In genomic region chr6:167559675-167560479, GRCh38 we compare ENCODE assay signal across 1 cellular context.
A peak's percentile ranks its signal among the peaks of the same experiment; 100 is the strongest.
TF ChIP-seq lines count a peak whose summit lies in the region.

No MANE protein-coding gene starts in this region.

TF ChIP-seq in HepG2, 621 proteins besides CTCF, POLR2A, EP300 and RAD21 (continued from another document and continues in another):
- TF ChIP-seq ZBTB49 (CRISPR knock-in tag; IDR thresholded peaks at IDR 0.05; ENCODE audit: borderline replicate concordance) = no peak
- TF ChIP-seq NCOA2 (CRISPR knock-in tag; IDR thresholded peaks at IDR 0.05) = peak; percentile 80
- no peak; the same call in 1 of the 2 replicates for TF ChIP-seq KDM5A (IDR thresholded peaks at IDR 0.05; ENCODE audit: borderline replicate concordance, low read length)
- TF ChIP-seq SP4 (CRISPR knock-in tag; IDR thresholded peaks at IDR 0.05) = peak; percentile 29; the same call in 1 of the 2 replicates
- peak; percentile 70 for TF ChIP-seq ZNF501 (CRISPR knock-in tag; IDR thresholded peaks at IDR 0.05)
- no peak for TF ChIP-seq ZNF615 (CRISPR knock-in tag; IDR thresholded peaks at IDR 0.05; ENCODE audit: borderline replicate concordance)
- TF ChIP-seq ZNF24 (IDR thresholded peaks at IDR 0.05) = no peak
- TF ChIP-seq ZNF713 (CRISPR knock-in tag; IDR thresholded peaks at IDR 0.05) = peak; percentile 69
- peak; percentile 59 for TF ChIP-seq GABPB1 (CRISPR knock-in tag; IDR thresholded peaks at IDR 0.05)
- TF ChIP-seq TRIM22 (IDR thresholded peaks at IDR 0.05) = no peak
- TF ChIP-seq SMC3 (IDR thresholded peaks at IDR 0.05; ENCODE audit: low read length) = peak; percentile 51
- TF ChIP-seq ZNF230 (CRISPR knock-in tag; IDR thresholded peaks at IDR 0.05) = peak; percentile 86
- peak; percentile 49 for TF ChIP-seq ZNF503 (CRISPR knock-in tag; IDR thresholded peaks at IDR 0.05)
- TF ChIP-seq ZNF570 (CRISPR knock-in tag; IDR thresholded peaks at IDR 0.05; ENCODE audit: borderline replicate concordance) = no peak; the same call in 1 of the 2 replicates
- TF ChIP-seq ADNP (CRISPR knock-in tag; IDR thresholded peaks at IDR 0.05) = no peak
- TF ChIP-seq PLRG1 (conservative IDR thresholded peaks at IDR 0.05) = no peak
- no peak; the same call in 1 of the 2 replicates for TF ChIP-seq RBAK (CRISPR knock-in tag; IDR thresholded peaks at IDR 0.05)
- TF ChIP-seq ZNF747 (CRISPR knock-in tag; IDR thresholded peaks at IDR 0.05; ENCODE audit: borderline replicate concordance) = 0 out of 2 replicates have a peak, but pooled peaks have one; percentile 42
- TF ChIP-seq RBM39 (IDR thresholded peaks at IDR 0.05; ENCODE audit: low read depth, low read length, poor library complexity, severe bottlenecking) = peak; percentile 63
- peak; percentile 57 for TF ChIP-seq TAF1 (CRISPR knock-in tag; IDR thresholded peaks at IDR 0.05)
- TF ChIP-seq E2F5 (CRISPR knock-in tag; conservative IDR thresholded peaks at IDR 0.05) = no peak
- no peak for TF ChIP-seq IKZF4 (CRISPR knock-in tag; IDR thresholded peaks at IDR 0.05; ENCODE audit: borderline replicate concordance, low read depth, not compliant biosample characterization)
- no peak for TF ChIP-seq ZBTB34 (CRISPR knock-in tag; IDR thresholded peaks at IDR 0.05)
- no peak for TF ChIP-seq ZNF282 (IDR thresholded peaks at IDR 0.05; ENCODE audit: partially characterized antibody)
- TF ChIP-seq E2F1 (CRISPR knock-in tag; IDR thresholded peaks at IDR 0.05) = peak; percentile 64; the same call in 1 of the 2 replicates
- TF ChIP-seq SNRNP70 (IDR thresholded peaks at IDR 0.05; ENCODE audit: low read depth, low read length) = no peak
- TF ChIP-seq TEAD2 (CRISPR knock-in tag; IDR thresholded peaks at IDR 0.05) = peak; percentile 79; the same call in 1 of the 2 replicates
- no peak; the same call in 1 of the 2 replicates for TF ChIP-seq ZBTB3 (CRISPR knock-in tag; IDR thresholded peaks at IDR 0.05; ENCODE audit: borderline replicate concordance, low read depth)
- peak; percentile 89 for TF ChIP-seq ARID5B (CRISPR knock-in tag; IDR thresholded peaks at IDR 0.05)
- TF ChIP-seq ZBTB4 (CRISPR knock-in tag; IDR thresholded peaks at IDR 0.05; ENCODE audit: borderline replicate concordance) = 0 out of 2 replicates have a peak, but pooled peaks have one; percentile 57
- peak; percentile 87 for TF ChIP-seq SSRP1 (CRISPR knock-in tag; IDR thresholded peaks at IDR 0.05)
